Comparison of ENCODE assay signal across 21 cellular contexts in genomic region chr3:9136746-9137434, GRCh38.
A peak's percentile ranks its signal among the peaks of the same experiment; 100 is the strongest.
DNase-seq lines count a peak whose midpoint lies in the region; ATAC-seq, FAIRE-seq and TF ChIP-seq lines count a peak whose summit lies in the region.
"Had no signal": no experiment of that assay in that cellular context is flagged by ENCODE, and none has a peak within 500 bp of the region (broad histone marks: within the 10 kb centered on the region; RNA-seq: fewer than 3 reads in every experiment).

No MANE protein-coding gene starts in this region.

- H3K36me3 ChIP-seq in ES-I3 (ENCODE audit: insufficient read depth, low read length) (no peaks in the 10 kb centered on the region), parathyroid adenoma (ENCODE audit: control insufficient read depth, insufficient read depth, low read length) (no peaks in the 10 kb centered on the region)
- H3K36me3 ChIP-seq: cardiac muscle cell had no signal

- H3K36me3 Mint-ChIP-seq in WTC11: peaks cover 7% of the 10 kb centered on the region
- peaks cover 5% of the 10 kb centered on the region for H3K36me3 Mint-ChIP-seq in glutamatergic neuron (ENCODE audit: unreplicated experiment)

- POLR2A ChIA-PET in WTC11 (lab: Charles Lee): interaction anchor here (1.0 to 1.5 kb wide), 2 partner anchors 58 to 111 kb away, joined by 3 read pairs; no protein-coding TSS in a partner anchor

- DNase-seq in WTC11 (ENCODE audit: low spot score) (no peak), glutamatergic neuron (no peak), SHP77 (lab: John Stamatoyannopoulos, UW) (no peak), D721Med (ENCODE audit: insufficient read length, low spot score) (no peak), activated T-cell treated with anti-CD3 and anti-CD28 coated beads for 4 hours (no peak)
- DNase-seq: activated B cell treated with CpG ODN at 0.5 μM for 24 hours; activated naive CD8-positive, alpha-beta T cell treated with anti-CD3 and anti-CD28 coated beads, Interleukin-2, amount 50 U/mL, for 24 hours; activated T-cell treated with anti-CD3 and anti-CD28 coated beads, Interleukin-2, amount 50 U/mL, for 72 hours; effector CD8-positive, alpha-beta T cell; EL; mammary epithelial cell; NCI-H1105; NCI-H2107; SIG-M5; stimulated activated naive CD8-positive, alpha-beta T cell treated with anti-CD3 and anti-CD28 coated beads, Interleukin-15, Interleukin-2, amounts not matched to agents 100 U/mL and 50 U/mL, for 24 hours had no signal

- H3K9me3 Mint-ChIP-seq in WTC11 (peaks cover 11% of the 10 kb centered on the region), glutamatergic neuron (ENCODE audit: unreplicated experiment) (peaks cover 8% of the 10 kb centered on the region)
- H3K9me3 Mint-ChIP-seq: activated naive CD8-positive, alpha-beta T cell treated with anti-CD3 and anti-CD28 coated beads, Interleukin-2, amount 50 U/mL, for 24 hours; activated T-cell treated with anti-CD3 and anti-CD28 coated beads, Interleukin-2, amount 50 U/mL, for 72 hours had no signal

- TF ChIP-seq CTCF in WTC11 (IDR thresholded peaks at IDR 0.05): no peak
- no peak for TF ChIP-seq CTCF in glutamatergic neuron (IDR thresholded peaks at IDR 0.05; ENCODE audit: partially characterized antibody, unreplicated experiment)
- no peak for TF ChIP-seq CTCF in parathyroid adenoma (IDR thresholded peaks at IDR 0.05)
- no peak for TF ChIP-seq CTCF in D721Med (IDR thresholded peaks at IDR 0.05; ENCODE audit: insufficient read depth, missing control alignments)

- H3K79me2 ChIP-seq in parathyroid adenoma: no peaks in the 10 kb centered on the region

- H3K27ac ChIP-seq in parathyroid adenoma: no peak overlapping the region
- H3K27ac ChIP-seq: cardiac muscle cell had no signal

- peak overlapping the region; percentile 76 for H2AFZ ChIP-seq in parathyroid adenoma

- no peak overlapping the region for H3K4me3 ChIP-seq in parathyroid adenoma (ENCODE audit: low read depth, low read length)

- H3K4me1 Mint-ChIP-seq in WTC11: peaks cover 17% of the 10 kb centered on the region
- H3K4me1 Mint-ChIP-seq in glutamatergic neuron (ENCODE audit: low read depth, unreplicated experiment): peaks cover 28% of the 10 kb centered on the region
- H3K4me1 Mint-ChIP-seq: activated naive CD8-positive, alpha-beta T cell treated with anti-CD3 and anti-CD28 coated beads, Interleukin-2, amount 50 U/mL, for 24 hours had no signal

- no peak for ATAC-seq in WTC11
- no peak for ATAC-seq in GM21717 (IDR thresholded peaks at IDR 0.05; ENCODE audit: unreplicated experiment)

- H3K27me3 ChIP-seq in parathyroid adenoma (ENCODE audit: control insufficient read depth, insufficient read depth, low read length): no peaks in the 10 kb centered on the region

- CTCF ChIA-PET in WTC11 (lab: Charles Lee): interaction anchor here (1.6 to 2.4 kb wide), 4 partner anchors 35 to 166 kb away, joined by 3 to 19 read pairs (median 5); no protein-coding TSS in a partner anchor

- H3K27ac Mint-ChIP-seq in WTC11 (no peak overlapping the region), glutamatergic neuron (ENCODE audit: unreplicated experiment) (no peak overlapping the region)
- H3K27ac Mint-ChIP-seq: activated B cell treated with CpG ODN at 0.5 μM for 24 hours; activated naive CD8-positive, alpha-beta T cell treated with anti-CD3 and anti-CD28 coated beads, Interleukin-2, amount 50 U/mL, for 24 hours; activated T-cell treated with anti-CD3 and anti-CD28 coated beads, Interleukin-2, amount 50 U/mL, for 72 hours had no signal

- peaks cover 22% of the 10 kb centered on the region for H3K27me3 Mint-ChIP-seq in WTC11 (ENCODE audit: low read depth)
- peaks cover 3% of the 10 kb centered on the region for H3K27me3 Mint-ChIP-seq in glutamatergic neuron (ENCODE audit: unreplicated experiment)

- H3K4me3 Mint-ChIP-seq in WTC11: peak overlapping the region; percentile 62
- peak overlapping the region; percentile 18 for H3K4me3 Mint-ChIP-seq in glutamatergic neuron (ENCODE audit: unreplicated experiment)
- H3K4me3 Mint-ChIP-seq: activated naive CD8-positive, alpha-beta T cell treated with anti-CD3 and anti-CD28 coated beads, Interleukin-2, amount 50 U/mL, for 24 hours had no signal

- H3K4me2 ChIP-seq in parathyroid adenoma (ENCODE audit: low read length): peak overlapping the region; percentile 60

- peak overlapping the region; percentile 29; the same call in 1 of the 2 replicates for H3K9ac ChIP-seq in ES-I3 (ENCODE audit: low read depth, low read length)
- H3K9ac ChIP-seq in parathyroid adenoma: no peak overlapping the region

- H3K4me1 ChIP-seq in ES-I3 (ENCODE audit: insufficient read depth, low read length): no peaks in the 10 kb centered on the region; the same call in 1 of the 2 replicates
- H3K4me1 ChIP-seq in parathyroid adenoma: peaks cover 3% of the 10 kb centered on the region

- FAIRE-seq in D721Med (lab: Jason Lieb, UNC): no peak
- FAIRE-seq: H54, urothelium cell line had no signal

- no peaks in the 10 kb centered on the region for H3K9me3 ChIP-seq in ES-I3 (ENCODE audit: control insufficient read depth, insufficient read depth, low read length)
- H3K9me3 ChIP-seq in parathyroid adenoma (ENCODE audit: control insufficient read depth, low read length): no peaks in the 10 kb centered on the region

TF ChIP-seq in WTC11, 78 proteins besides CTCF, POLR2A, EP300 and RAD21:
- TF ChIP-seq ZNF263 (CRISPR knock-in tag; IDR thresholded peaks at IDR 0.05; ENCODE audit: low read depth) (no peak), GTF2I (CRISPR knock-in tag; conservative IDR thresholded peaks at IDR 0.05) (0 out of 2 replicates have a peak, but pooled peaks have one; percentile 25)
